Comparison of ENCODE assay signal across 33 cellular contexts in the genomic region with DNA sequence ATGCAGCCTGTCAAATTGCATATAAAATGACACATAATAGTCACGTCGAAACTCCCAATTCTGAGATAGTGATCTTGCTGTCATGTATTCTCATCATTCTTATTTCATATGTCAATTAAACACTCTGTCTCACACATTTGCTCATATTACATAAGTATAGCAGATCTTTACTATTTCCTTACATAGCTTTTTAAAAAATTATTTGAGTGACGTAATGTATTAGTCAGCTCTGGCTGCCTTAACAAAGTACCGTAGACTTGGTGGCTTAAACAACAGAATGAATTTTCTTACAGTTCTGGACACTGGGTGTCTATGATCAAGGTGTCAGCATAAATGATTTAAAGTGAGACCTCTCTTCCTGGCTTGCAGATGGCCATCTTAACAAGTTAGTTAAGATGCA.
"Had no signal": no experiment of that assay in that cellular context is flagged by ENCODE, and none has a peak within 500 bp of the region (broad histone marks: within the 10 kb centered on the region; RNA-seq: fewer than 3 reads in every experiment).

No MANE protein-coding gene starts in this region.

- H3K36me3 ChIP-seq: adrenal gland, brain microvascular endothelial cell, breast epithelium had no signal

- H3K27me3 ChIP-seq: adrenal gland, body of pancreas, brain microvascular endothelial cell, breast epithelium had no signal

- DNase-seq: activated B cell treated with CpG ODN at 0.5 μM for 24 hours; activated CD4-positive, alpha-beta memory T cell treated with anti-CD3 and anti-CD28 coated beads for 36 hours; activated CD4-positive, alpha-beta T cell treated with anti-CD3 and anti-CD28 coated beads for 4 hours; activated CD4-positive, alpha-beta T cell treated with anti-CD3 and anti-CD28 coated beads, Interleukin-2, amount 10 ng/mL, durations not matched to agents 24 days and 14 days; activated CD4-positive, alpha-beta T cell treated with anti-CD3 and anti-CD28 coated beads, Interleukin-2, amount 50 U/mL, for 1 hour; activated CD4-positive, alpha-beta T cell treated with anti-CD3 and anti-CD28 coated beads, Interleukin-2, amount 50 U/mL, for 4 hours; activated CD4-positive, CD25-positive, alpha-beta regulatory T cell treated with anti-CD3 and anti-CD28 coated beads, Interleukin-2, amount 50 U/mL, for 72 hours; activated CD8-positive, alpha-beta memory T cell treated with anti-CD3 and anti-CD28 coated beads, Interleukin-2, amount 50 U/mL, for 4 hours; activated CD8-positive, alpha-beta T cell treated with anti-CD3 and anti-CD28 coated beads for 36 hours; activated effector memory CD4-positive, alpha-beta T cell treated with anti-CD3 and anti-CD28 coated beads, Interleukin-2, amount 50 U/mL, for 16 hours; activated gamma-delta T cell treated with Interleukin-2 at 50 U/mL for 16 hours; activated naive CD4-positive, alpha-beta T cell; activated naive CD4-positive, alpha-beta T cell treated with anti-CD3 and anti-CD28 coated beads for 36 hours; activated naive CD4-positive, alpha-beta T cell treated with anti-CD3 and anti-CD28 coated beads, Interleukin-2, amount 50 U/mL, for 16 hours; activated naive CD8-positive, alpha-beta T cell treated with anti-CD3 and anti-CD28 coated beads for 36 hours; activated T-cell treated with anti-CD3 and anti-CD28 coated beads for 4 hours; activated T-cell treated with anti-CD3 and anti-CD28 coated beads, Interleukin-2, amount 50 U/mL, for 1 hour; activated T-cell treated with anti-CD3 and anti-CD28 coated beads, Interleukin-2, amount 50 U/mL, for 4 hours; activated T-cell treated with anti-CD3 and anti-CD28 coated beads, Interleukin-2, amount 50 U/mL, for 72 hours; adrenal gland; amniotic stem cell; aorta; body of pancreas; brain microvascular endothelial cell; central memory CD4-positive, alpha-beta T cell; T-helper 2 cell; T-helper 9 cell had no signal

- H3K27ac ChIP-seq: adrenal gland, body of pancreas, brain microvascular endothelial cell, breast epithelium, VCaP had no signal

- H3K4me3 ChIP-seq: adrenal gland, body of pancreas, breast epithelium had no signal

- ATAC-seq: activated CD8-positive, alpha-beta T cell treated with anti-CD3 and anti-CD28 coated beads for 36 hours; activated naive CD4-positive, alpha-beta T cell treated with anti-CD3 and anti-CD28 coated beads, Interleukin-2, amount 50 U/mL, for 72 hours; activated T-cell treated with anti-CD3 and anti-CD28 coated beads, Interleukin-2, amount 50 U/mL, for 4 hours; activated T-cell treated with anti-CD3 and anti-CD28 coated beads, Interleukin-2, amount 50 U/mL, for 72 hours; activated T-helper 17 cell treated with anti-CD3 and anti-CD28 coated beads, Interleukin-2, amount 50 U/mL, for 72 hours; body of pancreas had no signal

- FAIRE-seq: astrocyte, TTC549 had no signal

- H3K9me3 ChIP-seq: adrenal gland, body of pancreas had no signal

- H3K4me1 ChIP-seq: adrenal gland, body of pancreas, breast epithelium had no signal
